15 cellular contexts compared by ENCODE assay signal in the genomic region with DNA sequence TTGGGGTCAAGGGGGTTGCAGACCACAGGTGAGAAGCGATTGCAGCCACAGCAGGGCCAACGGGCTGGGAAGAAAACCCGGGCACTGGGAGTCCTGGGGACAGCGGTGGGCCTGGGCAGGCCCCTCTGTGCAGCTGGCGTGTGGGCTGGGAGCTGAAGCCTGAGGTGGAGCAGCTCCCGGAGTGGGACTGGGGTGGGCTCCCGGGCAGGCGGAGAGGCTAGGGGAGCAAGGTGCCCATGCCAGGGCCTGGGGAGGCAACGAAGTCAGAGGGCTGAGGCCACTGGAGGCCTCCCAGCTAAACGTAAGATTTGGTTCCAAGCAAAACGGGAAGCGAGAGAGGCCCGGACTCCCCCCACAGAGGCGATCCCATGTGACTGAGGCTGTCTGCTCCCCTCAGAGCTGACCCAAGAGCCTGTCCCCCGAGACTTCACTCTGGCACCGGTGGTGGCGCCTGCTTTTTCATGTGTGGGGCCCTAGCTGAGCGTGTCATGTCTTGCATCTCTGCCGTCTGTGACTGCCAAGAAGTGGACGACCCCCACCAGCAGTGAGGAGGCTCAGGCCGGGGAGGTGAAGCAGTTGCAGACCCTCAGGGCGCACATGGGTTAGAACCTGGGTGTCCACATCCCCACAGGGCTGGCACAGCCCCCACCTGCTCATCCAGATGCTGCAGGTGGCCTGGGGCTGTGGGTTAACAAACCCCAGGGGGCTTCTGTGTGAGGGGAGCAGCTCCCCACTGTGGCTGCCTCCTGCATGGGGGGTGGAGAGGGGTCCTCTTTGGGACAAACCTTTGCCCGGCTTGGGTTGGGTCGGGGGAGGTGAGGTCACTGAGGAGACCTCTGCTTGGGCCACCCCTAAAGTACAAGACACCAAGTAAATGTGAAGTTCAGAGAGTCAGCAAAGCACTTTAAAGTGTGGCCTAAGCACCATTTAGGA.
A peak's percentile ranks its signal among the peaks of the same experiment; 100 is the strongest.
DNase-seq lines count a peak whose midpoint lies in the region; ATAC-seq lines count a peak whose summit lies in the region.
"Had no signal": no experiment of that assay in that cellular context is flagged by ENCODE, and none has a peak within 500 bp of the region (broad histone marks: within the 10 kb centered on the region; RNA-seq: fewer than 3 reads in every experiment).

No MANE protein-coding gene starts in this region.

- H4K91ac ChIP-seq in neuronal stem cell (ENCODE audit: low read depth, low read length, poor library complexity) = no peak overlapping the region

- H3K79me1 ChIP-seq in neuronal stem cell (ENCODE audit: low read depth, low read length) = peaks cover 2% of the 10 kb centered on the region

- H3K9ac ChIP-seq in BLaER1 (peak overlapping the region; percentile 42), NT2/D1 (ENCODE audit: insufficient read length, low read depth) (peak overlapping the region; percentile 52), neuronal stem cell (ENCODE audit: low read depth, low read length, poor library complexity) (no peak overlapping the region)
- peak overlapping the region in 7 of 11 experiments; percentile 23 to 61 (median 47); a peak in 9 of 22 replicates for H3K9ac ChIP-seq in BLaER1 treated with 17β-estradiol and CSF1 and Interleukin-3, amounts not matched to agents 10 nM and 100 nM

- H3K36me3 ChIP-seq in BLaER1 = no peaks in the 10 kb centered on the region
- H3K36me3 ChIP-seq in BLaER1 treated with 17β-estradiol and CSF1 and Interleukin-3, amounts not matched to agents 10 nM and 100 nM = no peaks in the 10 kb centered on the region
- H3K36me3 ChIP-seq in NT2/D1 (ENCODE audit: insufficient read depth, insufficient read length, low read length) = no peaks in the 10 kb centered on the region
- no peaks in the 10 kb centered on the region for H3K36me3 ChIP-seq in neuronal stem cell (replicated peaks in 1 of 2; ENCODE audit: control insufficient read depth in 2 of 2, insufficient read depth in 2 of 2, low read length in 2 of 2)
- H3K36me3 ChIP-seq: BE2C had no signal

- no peaks in the 10 kb centered on the region for H3K9me3 ChIP-seq in BLaER1
- H3K9me3 ChIP-seq in BLaER1 treated with 17β-estradiol and CSF1 and Interleukin-3, amounts not matched to agents 10 nM and 100 nM (replicated peaks in 1 of 11) = no peaks in the 10 kb centered on the region
- H3K9me3 ChIP-seq in NT2/D1 (ENCODE audit: insufficient read depth, low read length) = no peaks in the 10 kb centered on the region
- H3K9me3 ChIP-seq in neuronal stem cell (replicated peaks in 1 of 2; ENCODE audit: control insufficient read depth in 2 of 2, insufficient read depth in 1 of 2, low read depth in 1 of 2, low read length in 2 of 2) = no peaks in the 10 kb centered on the region
- H3K9me3 ChIP-seq: BE2C had no signal

- no peak for ATAC-seq in GM19328 (IDR thresholded peaks at IDR 0.05; ENCODE audit: unreplicated experiment)
- ATAC-seq in HG02884 (IDR thresholded peaks at IDR 0.05; ENCODE audit: unreplicated experiment) = no peak
- ATAC-seq: CD8-positive, alpha-beta T cell had no signal

- H3K14ac ChIP-seq in neuronal stem cell (ENCODE audit: low read length) = peak overlapping the region; percentile 38

- no peak overlapping the region for H4K8ac ChIP-seq in neuronal stem cell (ENCODE audit: low read depth, low read length)

- H3K4me3 ChIP-seq in BLaER1 (no peak overlapping the region), NT2/D1 (ENCODE audit: insufficient read length, low read depth) (no peak overlapping the region), neuronal stem cell (ENCODE audit: low read length in 2 of 2) (no peak overlapping the region)
- no peak overlapping the region; a peak in 1 of 20 replicates for H3K4me3 ChIP-seq in BLaER1 treated with 17β-estradiol and CSF1 and Interleukin-3, amounts not matched to agents 10 nM and 100 nM

- no peak overlapping the region for H3K23ac ChIP-seq in neuronal stem cell (ENCODE audit: low read depth, low read length, poor library complexity)

- H3K18ac ChIP-seq in neuronal stem cell (ENCODE audit: low read length) = peak overlapping the region; percentile 71

- H4K20me1 ChIP-seq in BLaER1 = peaks cover 18% of the 10 kb centered on the region; the same call in 1 of the 2 replicates
- peaks cover 0 to 28% (median 12%) of the 10 kb centered on the region in 11 experiments; a peak in 9 of 22 replicates for H4K20me1 ChIP-seq in BLaER1 treated with 17β-estradiol and CSF1 and Interleukin-3, amounts not matched to agents 10 nM and 100 nM

- H3K27ac ChIP-seq in BLaER1 (peak overlapping the region; percentile 43), neuronal stem cell (replicated peaks; ENCODE audit: low read length) (no peak overlapping the region)
- no peak overlapping the region for H3K27ac ChIP-seq in BLaER1 treated with 17β-estradiol and CSF1 and Interleukin-3, amounts not matched to agents 10 nM and 100 nM

- H2BK5ac ChIP-seq in neuronal stem cell (ENCODE audit: low read length) = peak overlapping the region; percentile 53

- H3K4me1 ChIP-seq in BLaER1 (peaks cover 63% of the 10 kb centered on the region), NT2/D1 (ENCODE audit: insufficient read depth, insufficient read length) (no peaks in the 10 kb centered on the region), neuronal stem cell (ENCODE audit: control insufficient read depth in 2 of 2, insufficient read depth in 1 of 2, low read depth in 1 of 2, low read length in 2 of 2) (peaks cover 0 to 5% of the 10 kb centered on the region in 2 donors)
- peaks cover 25 to 66% (median 46%) of the 10 kb centered on the region in 10 experiments for H3K4me1 ChIP-seq in BLaER1 treated with 17β-estradiol and CSF1 and Interleukin-3, amounts not matched to agents 10 nM and 100 nM
- H3K4me1 ChIP-seq: BE2C had no signal

- H3K27me3 ChIP-seq in BLaER1 (peaks cover 32% of the 10 kb centered on the region), NT2/D1 (ENCODE audit: insufficient read depth, insufficient read length) (peaks cover 83% of the 10 kb centered on the region), neuronal stem cell (ENCODE audit: control insufficient read depth in 3 of 3, insufficient read depth in 3 of 3, low read depth in 1 of 3, low read length in 3 of 3) (peaks cover 0 to 2% (median 0%) of the 10 kb centered on the region in 3 experiments)
- H3K27me3 ChIP-seq in BLaER1 treated with 17β-estradiol and CSF1 and Interleukin-3, amounts not matched to agents 10 nM and 100 nM = peaks cover 29 to 40% (median 34%) of the 10 kb centered on the region in 11 experiments

- no peak overlapping the region for H2BK15ac ChIP-seq in neuronal stem cell (ENCODE audit: low read length)

- H2AK5ac ChIP-seq in neuronal stem cell (ENCODE audit: low read depth, low read length) = peak overlapping the region; percentile 25

- H2BK12ac ChIP-seq in neuronal stem cell (ENCODE audit: low read length) = no peak overlapping the region

- no peak overlapping the region for H3K4ac ChIP-seq in neuronal stem cell (ENCODE audit: low read length)

- H3K4me2 ChIP-seq in BLaER1 (peak overlapping the region; percentile 96), neuronal stem cell (ENCODE audit: insufficient read depth, low read length, poor library complexity, severe bottlenecking) (no peak overlapping the region)
- H3K4me2 ChIP-seq in BLaER1 treated with 17β-estradiol and CSF1 and Interleukin-3, amounts not matched to agents 10 nM and 100 nM = peak overlapping the region; percentile 62 to 98 (median 84)

- no CpG with 5 or more reads among the region's 24 CpGs for WGBS in neuronal stem cell (ENCODE audit: extremely low coverage in 2 of 2, insufficient read length in 2 of 2, insufficient replicate concordance in 1 of 2), 2 donors

- H2BK120ac ChIP-seq in neuronal stem cell (ENCODE audit: low read depth, low read length) = no peak overlapping the region

- H2AFZ ChIP-seq in neuronal stem cell (ENCODE audit: low read length) = no peak overlapping the region

- DNase-seq in NT2/D1 (ENCODE audit: low read depth, low spot score) (no peak), neuronal stem cell (ENCODE audit: low spot score) (no peak), putamen (ENCODE audit: low spot score) (no peak)
- DNase-seq: ACHN; BE2C; Calu3; CD8-positive, alpha-beta T cell; DMS79 treated with DMSO at 0.1 percent for 48 hours; GOT3; H9; KG1 had no signal
